ENCODE assay signal across 8 cellular contexts in genomic region chr6:161748535-161749386, GRCh38.
DNase-seq lines count a peak whose midpoint lies in the region; ATAC-seq, FAIRE-seq and TF ChIP-seq lines count a peak whose summit lies in the region.

No MANE protein-coding gene starts in this region.

- peak; percentile 31 for FAIRE-seq in GM19239 (lab: Jason Lieb, UNC)

- WGBS in spleen, 5 donors, result 59 to 65% (median 61%) methylated on average over 18 of the region's 18 CpGs

- H3K9me3 ChIP-seq in spleen, result no peaks in the 10 kb centered on the region

- H3K27me3 ChIP-seq in spleen (replicated peaks in 1 of 7), result no peaks in the 10 kb centered on the region

- H3K36me3 ChIP-seq in spleen, result no peaks in the 10 kb centered on the region

- H3K4me3 ChIP-seq in AG09309 (ENCODE audit: control insufficient read depth, low read depth, low read length) (no peak overlapping the region), spleen (no peak overlapping the region)

- intact Hi-C loops in Right ventricle myocardium superior (cut with DNase I), result no loop called here
- intact Hi-C loops in spleen (cut with DNase I; ENCODE audit: low total_unique reads), result no loop called here

- no peak overlapping the region for H3K27ac ChIP-seq in spleen

- ATAC-seq in Right ventricle myocardium superior (ENCODE audit: poor library complexity) (peak; percentile 34), GM21576 (IDR thresholded peaks at IDR 0.05; ENCODE audit: unreplicated experiment) (no peak), HG02610 (IDR thresholded peaks at IDR 0.05; ENCODE audit: unreplicated experiment) (no peak)

- TF ChIP-seq CTCF in AG09309 (IDR thresholded peaks at IDR 0.05; ENCODE audit: control insufficient read depth, insufficient read depth, low read depth, low read length, missing control alignments) (peak; percentile 17), spleen (IDR thresholded peaks at IDR 0.05 in 8 of 11, conservative IDR thresholded peaks at IDR 0.05 in 3 of 11) (peak in 6 of 11 experiments; percentile 12 to 43 (median 30))

- no peaks in the 10 kb centered on the region for H3K4me1 ChIP-seq in spleen

- DNase-seq in AG09309 (ENCODE audit: low read depth), result no peak
- no peak for DNase-seq in GM19239 (ENCODE audit: insufficient read length, low spot score)
- DNase-seq in RPMI7951 (ENCODE audit: low read depth), result peak; percentile 26
- peak; percentile 55 for DNase-seq in Right ventricle myocardium superior
- DNase-seq in spleen, result no peak
- no peak for DNase-seq in central memory CD4-positive, alpha-beta T cell

- no peak for TF ChIP-seq POLR2A in spleen (IDR thresholded peaks at IDR 0.05)

Comparison
In these comparisons a context has a peak if more than half of its experiments do, and no peak if none do; other contexts are left out.
1. DNase-seq: peak in RPMI7951 (single experiment) and Right ventricle myocardium superior (single experiment); none in AG09309 (single experiment), GM19239 (single experiment), spleen (single experiment) and central memory CD4-positive, alpha-beta T cell (single experiment).